In genomic region chr19:10194500-10195198, GRCh38 we compare ENCODE assay signal across 8 cellular contexts. TPM values are rescaled to one million over a fixed set of nuclear protein-coding genes. Genes with fewer than 3 reads are reported as not detected.
A peak's percentile ranks its signal among the peaks of the same experiment; 100 is the strongest.
DNase-seq lines count a peak whose midpoint lies in the region; ATAC-seq, FAIRE-seq and TF ChIP-seq lines count a peak whose summit lies in the region.

DNMT1 (minus strand) TSS chr19:10194953; CDS start chr19:10194899, 54 bp downstream.

- FAIRE-seq in GM12891 (lab: Jason Lieb, UNC): peak; percentile 99

- DNase-seq in GM12891 (ENCODE audit: insufficient read length, low spot score) (peak; percentile 97), NCI-H1694 (lab: John Stamatoyannopoulos, UW) (peak; percentile 92), amniotic epithelial cell (ENCODE audit: low read depth) (peak; percentile 96), left cardiac atrium (peak; percentile 96), posterior vena cava (ENCODE audit: low spot score) (peak; percentile 99), upper lobe of left lung (peak; percentile 92 to 97)

- TF ChIP-seq CTCF in upper lobe of left lung (IDR thresholded peaks at IDR 0.05): peak in 1 of 6 experiments; percentile 5

- TF ChIP-seq POLR2A in GM12891 (IDR thresholded peaks at IDR 0.05; ENCODE audit: low read depth, low read length) (peak; percentile 85), upper lobe of left lung (IDR thresholded peaks at IDR 0.05) (peak in 2 of 4 donors; percentile 32 to 83)

- intact Hi-C loops in T-helper 1 cell treated with Interleukin-12 subunit alpha and Interleukin-12 subunit beta and Interleukin-4 antibody, amounts not matched to agents 30 ng/mL and 1 ng/mL, for 36 hours (cut with micrococcal nuclease): loop anchor here (1.0 to 10.0 kb wide), 10 partner anchors 24 to 900 kb away; partner anchors contain the start of genes CDC37, ILF3, PPAN and RAVER1
- intact Hi-C loops in left cardiac atrium (cut with DNase I) (loop anchor here in 1 of 2 donors (10.0 kb wide), 1 partner anchor 50 kb away; no protein-coding TSS in a partner anchor), posterior vena cava (cut with DNase I) (loop anchor here in 1 of 2 donors (5.0 kb wide), 1 partner anchor 38 kb away; the partner anchor contains the start of gene S1PR2)

- peak within 1 kb of the TSS; percentile 83 to 93 (median 88) for H3K27ac ChIP-seq in upper lobe of left lung

- H3K9me3 ChIP-seq in upper lobe of left lung: no peaks in the 10 kb centered on the region

- no peak for TF ChIP-seq EP300 in upper lobe of left lung (IDR thresholded peaks at IDR 0.05)

- H3K4me3 ChIP-seq in upper lobe of left lung: peak within 1 kb of the TSS; percentile 78 to 94 (median 88)

- no peaks in the 10 kb centered on the region for H3K27me3 ChIP-seq in upper lobe of left lung

- H3K36me3 ChIP-seq in upper lobe of left lung: peaks cover 0 to 11% (median 1%) of the 10 kb centered on the region in 4 donors

- peaks cover 19 to 39% (median 24%) of the 10 kb centered on the region in 4 donors for H3K4me1 ChIP-seq in upper lobe of left lung

- WGBS in upper lobe of left lung, 2 donors: 0% methylated on average over 1 to 51 of the region's 71 CpGs

- ATAC-seq in HG02840 (IDR thresholded peaks at IDR 0.05; ENCODE audit: low FRiP score, unreplicated experiment): peak; percentile 87
- peak; percentile 98 to 99 for ATAC-seq in left cardiac atrium
- ATAC-seq in upper lobe of left lung (ENCODE audit: low FRiP score in 2 of 2): peak; percentile 98 to 99

TF ChIP-seq in GM12891, 5 proteins besides CTCF, POLR2A, EP300 and RAD21:
- TF ChIP-seq TAF1 (IDR thresholded peaks at IDR 0.05; ENCODE audit: low read depth, low read length) (0 out of 2 replicates have a peak, but pooled peaks have one; percentile 34), PAX5 (IDR thresholded peaks at IDR 0.05; ENCODE audit: insufficient read depth, low read length, severe bottlenecking) (peak; percentile 10), POLR2AphosphoS5 (IDR thresholded peaks at IDR 0.05; ENCODE audit: low read depth, low read length) (peak; percentile 86), SPI1 (IDR thresholded peaks at IDR 0.05; ENCODE audit: low read depth, low read length) (no peak), POU2F2 (IDR thresholded peaks at IDR 0.05; ENCODE audit: low read depth, low read length) (0 out of 2 replicates have a peak, but pooled peaks have one; percentile 6)

RNA-seq across cellular contexts. Expression of gene DNMT1, which starts in this region (rescaled TPM):
- 76.2 TPM for polyA plus RNA-seq in GM12891 (2012; ENCODE audit: low read depth, missing spikeins)
- 354 and 359 TPM in 2 replicates for total RNA-seq in T-helper 1 cell treated with Interleukin-12 subunit alpha and Interleukin-12 subunit beta and Interleukin-4 antibody, amounts not matched to agents 30 ng/mL and 1 ng/mL, for 36 hours
- total RNA-seq in left cardiac atrium (10 to 100 TPM; 32.7 to 34.9 TPM), posterior vena cava (10 to 100 TPM; 43.2 to 59.2 TPM), upper lobe of left lung (100 to 1,000 TPM in 1 of 6 donors, 10 to 100 TPM in 5; 54.0 to 166 (median 63.9) TPM)

Comparison
In these comparisons a context has a peak if more than half of its experiments do, and no peak if none do; other contexts are left out.
1. Peak in every context shown above with its lines: DNase-seq, ATAC-seq, H3K4me3 ChIP-seq and H3K27ac ChIP-seq.